15 cellular contexts compared by ENCODE assay signal in the genomic region with DNA sequence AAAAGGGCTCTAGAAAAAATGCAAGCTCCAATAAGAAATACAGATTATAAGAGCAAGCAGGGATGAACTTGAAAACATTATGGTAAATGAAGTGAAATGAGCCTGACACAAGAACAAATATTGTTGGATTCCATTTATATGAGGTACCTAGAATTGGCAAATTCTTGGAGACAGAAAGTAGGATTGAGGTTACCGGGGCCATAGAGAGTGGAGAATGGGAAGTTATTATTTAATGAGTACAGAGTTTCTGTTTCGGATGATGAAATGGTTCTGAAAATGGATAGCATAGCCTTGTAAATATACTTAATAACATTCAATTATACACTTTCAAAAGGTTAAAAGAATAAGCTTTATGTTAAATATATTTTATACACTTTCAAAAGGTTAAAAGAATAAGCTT.
"Had no signal": no experiment of that assay in that cellular context is flagged by ENCODE, and none has a peak within 500 bp of the region (broad histone marks: within the 10 kb centered on the region; RNA-seq: fewer than 3 reads in every experiment).

No MANE protein-coding gene starts in this region.

- H3K9me3 ChIP-seq: breast epithelium, gastrocnemius medialis, heart right ventricle, prostate gland, right lobe of liver had no signal

- H3K27ac Mint-ChIP-seq: activated CD8-positive, alpha-beta T cell treated with anti-CD3 and anti-CD28 coated beads, Interleukin-2, amount 10 ng/mL, durations not matched to agents 7 days and 5 days; activated naive CD4-positive, alpha-beta T cell treated with anti-CD3 and anti-CD28 coated beads, Interleukin-2, amount 10 ng/mL, durations not matched to agents 7 days and 5 days; activated T-helper 2 cell treated with anti-CD3 and anti-CD28 coated beads, Interferon-gamma antibody, Interleukin-2, Interleukin-4, amounts not matched to agents 10 μg/mL and 5 μg/mL and 100 μg/mL, durations not matched to agents 14 hours and 24 hours and 36 hours; stimulated activated memory B cell treated with anti-CD40 and anti-IgM and Interleukin-4, amounts not matched to agents 10 μg/mL and 1 μg/mL and 100 μg/mL, for 72 hours; T-cell had no signal

- H3K4me3 Mint-ChIP-seq: activated CD8-positive, alpha-beta T cell treated with anti-CD3 and anti-CD28 coated beads, Interleukin-2, amount 10 ng/mL, durations not matched to agents 7 days and 5 days; activated naive CD4-positive, alpha-beta T cell treated with anti-CD3 and anti-CD28 coated beads, Interleukin-2, amount 10 ng/mL, durations not matched to agents 7 days and 5 days; naive B cell; stimulated activated memory B cell treated with anti-CD40 and anti-IgM and Interleukin-4, amounts not matched to agents 10 μg/mL and 1 μg/mL and 100 μg/mL, for 72 hours; T-cell had no signal

- ATAC-seq: activated CD8-positive, alpha-beta T cell treated with anti-CD3 and anti-CD28 coated beads, Interleukin-2, amount 10 ng/mL, durations not matched to agents 7 days and 5 days; gastrocnemius medialis; heart right ventricle; stimulated activated memory B cell treated with anti-CD40 and anti-IgM and Interleukin-4, amounts not matched to agents 10 μg/mL and 1 μg/mL and 100 μg/mL, for 72 hours; T-cell had no signal

- H3K4me3 ChIP-seq: breast epithelium, gastrocnemius medialis, heart right ventricle, lung, prostate gland, right lobe of liver had no signal

- H3K36me3 Mint-ChIP-seq: activated naive CD4-positive, alpha-beta T cell treated with anti-CD3 and anti-CD28 coated beads, Interleukin-2, amount 10 ng/mL, durations not matched to agents 7 days and 5 days had no signal

- H3K27ac ChIP-seq: breast epithelium, gastrocnemius medialis, heart right ventricle, prostate gland, right lobe of liver had no signal

- H3K27me3 ChIP-seq: breast epithelium, gastrocnemius medialis, heart right ventricle, right lobe of liver had no signal

- H3K27me3 Mint-ChIP-seq: activated naive CD4-positive, alpha-beta T cell treated with anti-CD3 and anti-CD28 coated beads, Interleukin-2, amount 10 ng/mL, durations not matched to agents 7 days and 5 days; naive B cell; stimulated activated memory B cell treated with anti-CD40 and anti-IgM and Interleukin-4, amounts not matched to agents 10 μg/mL and 1 μg/mL and 100 μg/mL, for 72 hours; T-cell had no signal

- H3K4me1 ChIP-seq: breast epithelium, gastrocnemius medialis, prostate gland, right lobe of liver had no signal

- H3K9me3 Mint-ChIP-seq: activated naive CD4-positive, alpha-beta T cell treated with anti-CD3 and anti-CD28 coated beads, Interleukin-2, amount 10 ng/mL, durations not matched to agents 7 days and 5 days; activated T-helper 2 cell treated with anti-CD3 and anti-CD28 coated beads, Interferon-gamma antibody, Interleukin-2, Interleukin-4, amounts not matched to agents 10 μg/mL and 5 μg/mL and 100 μg/mL, durations not matched to agents 14 hours and 24 hours and 36 hours; stimulated activated memory B cell treated with anti-CD40 and anti-IgM and Interleukin-4, amounts not matched to agents 10 μg/mL and 1 μg/mL and 100 μg/mL, for 72 hours; T-cell had no signal

- H3K4me1 Mint-ChIP-seq: activated naive CD4-positive, alpha-beta T cell treated with anti-CD3 and anti-CD28 coated beads, Interleukin-2, amount 10 ng/mL, durations not matched to agents 7 days and 5 days; naive B cell; stimulated activated memory B cell treated with anti-CD40 and anti-IgM and Interleukin-4, amounts not matched to agents 10 μg/mL and 1 μg/mL and 100 μg/mL, for 72 hours; T-cell had no signal

- H3K36me3 ChIP-seq: breast epithelium, gastrocnemius medialis, heart right ventricle, prostate gland, right lobe of liver had no signal

- DNase-seq: activated CD4-positive, alpha-beta T cell treated with anti-CD3 and anti-CD28 coated beads for 4 hours; activated CD8-positive, alpha-beta T cell treated with anti-CD3 and anti-CD28 coated beads, Interleukin-2, amount 10 ng/mL, durations not matched to agents 7 days and 5 days; activated naive CD4-positive, alpha-beta T cell treated with anti-CD3 and anti-CD28 coated beads, Interleukin-2, amount 10 ng/mL, durations not matched to agents 7 days and 5 days; amniotic stem cell; gastrocnemius medialis; heart right ventricle; naive B cell; right lobe of liver; T-cell; trophoblast cell had no signal
